ENCODE assay signal across 9 cellular contexts in the genomic region with DNA sequence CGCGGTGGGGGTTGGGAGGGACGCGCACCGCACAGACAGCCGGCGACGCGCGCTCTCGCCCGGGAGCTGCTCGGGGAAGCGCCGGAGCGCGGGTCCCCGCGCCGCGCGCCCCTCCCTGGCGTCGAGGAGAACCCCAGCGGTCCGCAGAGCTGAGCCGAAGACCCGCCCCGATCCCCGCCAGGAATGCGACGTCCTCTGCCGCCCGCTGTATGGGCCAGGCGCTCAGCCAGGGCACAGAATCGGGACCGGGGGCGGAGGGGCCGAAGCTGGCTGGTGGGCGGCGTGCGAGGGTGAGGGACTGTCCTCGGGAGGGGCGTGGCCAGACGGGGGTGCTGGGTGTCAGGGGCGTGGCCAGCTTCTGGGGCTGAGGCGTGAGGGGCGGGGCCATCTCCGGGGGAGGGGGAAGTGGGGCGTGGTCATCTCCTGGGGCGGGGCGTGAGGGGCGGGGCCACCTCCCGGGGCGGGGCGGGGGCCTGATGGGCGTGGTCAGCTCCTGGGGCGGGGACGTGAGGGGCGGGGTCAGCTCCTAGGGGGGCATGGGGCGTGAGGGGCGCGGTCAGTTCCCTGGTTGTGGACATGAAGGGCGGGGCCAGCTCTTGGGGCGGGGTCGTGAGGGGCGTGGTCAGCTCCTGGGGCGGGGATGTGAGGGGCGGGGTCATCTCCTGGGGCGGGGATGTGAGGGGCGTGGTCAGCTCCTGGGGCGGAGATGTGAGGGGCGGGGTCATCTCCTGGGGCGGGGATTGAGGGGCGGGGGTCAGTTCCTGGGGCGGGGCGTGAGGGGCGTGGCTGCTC. TPM values are rescaled to one million over a fixed set of nuclear protein-coding genes. Genes with fewer than 3 reads are reported as not detected.
DNase-seq lines count a peak whose midpoint lies in the region; ATAC-seq and TF ChIP-seq lines count a peak whose summit lies in the region.
"Had no signal": no experiment of that assay in that cellular context is flagged by ENCODE, and none has a peak within 500 bp of the region (broad histone marks: within the 10 kb centered on the region; RNA-seq: fewer than 3 reads in every experiment).

No MANE protein-coding gene starts in this region.

- no peaks in the 10 kb centered on the region for H3K9me3 ChIP-seq in esophagus squamous epithelium
- no peaks in the 10 kb centered on the region for H3K9me3 ChIP-seq in muscle layer of colon (ENCODE audit: low read length)

- H3K36me3 Mint-ChIP-seq in activated T-cell treated with anti-CD3 and anti-CD28 coated beads, Interleukin-2, amount 50 U/mL, for 72 hours (ENCODE audit: insufficient read depth in 2 of 2): no peaks in the 10 kb centered on the region

- TF ChIP-seq CTCF in esophagus squamous epithelium (IDR thresholded peaks at IDR 0.05) (no peak), omental fat pad (IDR thresholded peaks at IDR 0.05) (no peak)

- peak in 1 of 4 donors; percentile 12 for TF ChIP-seq POLR2A in esophagus squamous epithelium (IDR thresholded peaks at IDR 0.05)

- H3K4me1 Mint-ChIP-seq in activated T-cell treated with anti-CD3 and anti-CD28 coated beads, Interleukin-2, amount 50 U/mL, for 72 hours (ENCODE audit: low read depth): peaks cover 11% of the 10 kb centered on the region

- H3K27ac ChIP-seq in esophagus squamous epithelium (peak overlapping the region; percentile 43 to 82 (median 72)), muscle layer of colon (ENCODE audit: low read depth, low read length) (no peak overlapping the region)

- DNase-seq in ELF-1 (ENCODE audit: low read depth, low spot score) (peak; percentile 75), NCI-H748 treated with DMSO at 0.1 percent for 48 hours (lab: John Stamatoyannopoulos, UW) (peak; percentile 76), esophagus squamous epithelium (lab: John Stamatoyannopoulos, UW) (no peak), omental fat pad (ENCODE audit: low spot score) (no peak)
- DNase-seq in activated T-cell treated with anti-CD3 and anti-CD28 coated beads, Interleukin-2, amount 50 U/mL, for 72 hours: peak; percentile 75 to 78
- DNase-seq in stimulated activated CD8-positive, alpha-beta memory T cell treated with anti-CD3 and anti-CD28 coated beads, Interleukin-7, amount 100 ng/mL, for 4 hours (ENCODE audit: low read depth in 2 of 2): peak; percentile 53 to 64

- H3K36me3 ChIP-seq in esophagus squamous epithelium: no peaks in the 10 kb centered on the region
- no peaks in the 10 kb centered on the region for H3K36me3 ChIP-seq in muscle layer of colon (ENCODE audit: insufficient read depth, low read length)

- no peaks in the 10 kb centered on the region for H3K27me3 Mint-ChIP-seq in activated T-cell treated with anti-CD3 and anti-CD28 coated beads, Interleukin-2, amount 50 U/mL, for 72 hours (ENCODE audit: low read depth)

- intact Hi-C loops in esophagus squamous epithelium (cut with DNase I): no loop called here

- H3K4me3 ChIP-seq in esophagus squamous epithelium: peak overlapping the region; percentile 27 to 71 (median 47)
- H3K4me3 ChIP-seq in muscle layer of colon (ENCODE audit: low read depth in 1 of 2, low read length in 2 of 2): peak overlapping the region; percentile 20 to 38

- H3K27ac Mint-ChIP-seq in activated T-cell treated with anti-CD3 and anti-CD28 coated beads, Interleukin-2, amount 50 U/mL, for 72 hours: no peak overlapping the region

- H3K27me3 ChIP-seq in esophagus squamous epithelium (peaks cover 0 to 19% (median 0%) of the 10 kb centered on the region in 4 donors), muscle layer of colon (ENCODE audit: control insufficient read depth in 1 of 2, insufficient read depth in 2 of 2, low read length in 2 of 2) (peaks cover 0 to 18% of the 10 kb centered on the region in 2 donors)

- H3K9ac ChIP-seq in muscle layer of colon (ENCODE audit: low read length): no peak overlapping the region

- no CpG with 5 or more reads among the region's 78 CpGs for WGBS in esophagus squamous epithelium, 2 donors

- ATAC-seq in activated T-cell treated with anti-CD3 and anti-CD28 coated beads, Interleukin-2, amount 50 U/mL, for 72 hours (replicated peaks in 1 of 2): peak; percentile 60 to 62
- no peak for ATAC-seq in GM19328 (IDR thresholded peaks at IDR 0.05; ENCODE audit: unreplicated experiment)
- ATAC-seq in omental fat pad (ENCODE audit: low FRiP score): no peak

- peak overlapping the region in 1 of 2 donors; percentile 29 for H3K4me3 Mint-ChIP-seq in activated T-cell treated with anti-CD3 and anti-CD28 coated beads, Interleukin-2, amount 50 U/mL, for 72 hours

- H3K4me1 ChIP-seq in esophagus squamous epithelium (peaks cover 13 to 61% (median 23%) of the 10 kb centered on the region in 3 donors), muscle layer of colon (ENCODE audit: insufficient read depth, low read length) (no peaks in the 10 kb centered on the region)

- no peaks in the 10 kb centered on the region for H3K9me3 Mint-ChIP-seq in activated T-cell treated with anti-CD3 and anti-CD28 coated beads, Interleukin-2, amount 50 U/mL, for 72 hours

RNA-seq across cellular contexts. Expression of a gene that starts 1.0 kb away (rescaled TPM):
- not detected for total RNA-seq in activated T-cell treated with anti-CD3 and anti-CD28 coated beads, Interleukin-2, amount 50 U/mL, for 72 hours
- total RNA-seq in esophagus squamous epithelium (100 to 1,000 TPM in 1 of 4 donors, 1 to 10 TPM in 3; 1.7 to 208 (median 4.8) TPM), omental fat pad (100 to 1,000 TPM in 2 of 4 donors, 10 to 100 TPM in 2; 76.9 to 173 (median 118) TPM)
- total RNA-seq: HT1080 had no signal

RNA-seq across cellular contexts. Expression of a gene that starts 4.5 kb away (rescaled TPM):
- total RNA-seq in activated T-cell treated with anti-CD3 and anti-CD28 coated beads, Interleukin-2, amount 50 U/mL, for 72 hours: not detected
- total RNA-seq in esophagus squamous epithelium: under 1 TPM in 1 of 4 donors, not detected in 3; 0.19 TPM
- total RNA-seq in omental fat pad: under 1 TPM in 3 of 4 donors, not detected in 1; 0.28 to 0.47 (median 0.36) TPM
- total RNA-seq: HT1080 had no signal

RNA-seq across cellular contexts. Expression of a gene that starts 14.0 kb away (rescaled TPM):
- total RNA-seq in activated T-cell treated with anti-CD3 and anti-CD28 coated beads, Interleukin-2, amount 50 U/mL, for 72 hours: 10 to 100 TPM; 51.8 to 56.9 TPM
- total RNA-seq in esophagus squamous epithelium (10 to 100 TPM; 18.3 to 56.3 (median 49.6) TPM), omental fat pad (10 to 100 TPM; 22.0 to 37.0 (median 31.6) TPM)

RNA-seq across cellular contexts. Expression of a gene that starts 18.1 kb away (rescaled TPM):
- under 1 TPM; 0.43 to 0.65 TPM for total RNA-seq in activated T-cell treated with anti-CD3 and anti-CD28 coated beads, Interleukin-2, amount 50 U/mL, for 72 hours
- total RNA-seq in esophagus squamous epithelium (100 to 1,000 TPM in 3 of 4 donors, 10 to 100 TPM in 1; 94.8 to 442 (median 200) TPM), omental fat pad (1 to 10 TPM in 3 of 4 donors, under 1 TPM in 1; 0.95 to 9.7 (median 4.7) TPM)

RNA-seq across cellular contexts. Expression of a gene that starts 26.2 kb away (rescaled TPM):
- 1 to 10 TPM; 1.0 to 1.4 TPM for total RNA-seq in activated T-cell treated with anti-CD3 and anti-CD28 coated beads, Interleukin-2, amount 50 U/mL, for 72 hours
- total RNA-seq in esophagus squamous epithelium: not detected
- total RNA-seq in omental fat pad: under 1 TPM in 1 of 4 donors, not detected in 3; 0.46 TPM
- total RNA-seq: HT1080 had no signal

Comparison
In these comparisons a context has a peak if more than half of its experiments do, and no peak if none do; other contexts are left out.
1. DNase-seq: peak in ELF-1 (single experiment), NCI-H748 treated with DMSO at 0.1 percent for 48 hours (single experiment), activated T-cell treated with anti-CD3 and anti-CD28 coated beads, Interleukin-2, amount 50 U/mL, for 72 hours (2 of 2) and stimulated activated CD8-positive, alpha-beta memory T cell treated with anti-CD3 and anti-CD28 coated beads, Interleukin-7, amount 100 ng/mL, for 4 hours (2 of 2); none in esophagus squamous epithelium (single experiment) and omental fat pad (single experiment).
2. ATAC-seq: peak in activated T-cell treated with anti-CD3 and anti-CD28 coated beads, Interleukin-2, amount 50 U/mL, for 72 hours (2 of 2); none in GM19328 (single experiment) and omental fat pad (single experiment).